ENCODE assay signal across 1 cellular context in genomic region chr17:76529643-76530488, GRCh38.
TF ChIP-seq lines count a peak whose summit lies in the region.

No MANE protein-coding gene starts in this region.

TF ChIP-seq in HepG2, 621 proteins besides CTCF, POLR2A, EP300 and RAD21 (continued from another document and continues in another):
- no peak for TF ChIP-seq PRDM15 (CRISPR knock-in tag; IDR thresholded peaks at IDR 0.05)
- TF ChIP-seq RFXAP (CRISPR knock-in tag; IDR thresholded peaks at IDR 0.05; ENCODE audit: borderline replicate concordance) = peak; percentile 72; the same call in 1 of the 2 replicates
- TF ChIP-seq ZNF790 (CRISPR knock-in tag; IDR thresholded peaks at IDR 0.05; ENCODE audit: borderline replicate concordance) = no peak; the same call in 1 of the 2 replicates
- TF ChIP-seq ZFX (CRISPR knock-in tag; IDR thresholded peaks at IDR 0.05; ENCODE audit: low read depth) = peak; percentile 31; the same call in 1 of the 2 replicates
- no peak for TF ChIP-seq PAWR (CRISPR knock-in tag; IDR thresholded peaks at IDR 0.05; ENCODE audit: borderline replicate concordance)
- no peak for TF ChIP-seq IRF2 (CRISPR knock-in tag; IDR thresholded peaks at IDR 0.05)
- TF ChIP-seq ZNF260 (CRISPR knock-in tag; IDR thresholded peaks at IDR 0.05; ENCODE audit: borderline replicate concordance, low read depth) = no peak
- no peak for TF ChIP-seq RFX3 (CRISPR knock-in tag; IDR thresholded peaks at IDR 0.05)
- TF ChIP-seq MBD4 (IDR thresholded peaks at IDR 0.05; ENCODE audit: borderline replicate concordance, low read length) = no peak
- no peak for TF ChIP-seq TAF15 (IDR thresholded peaks at IDR 0.05; ENCODE audit: low read depth, low read length, poor library complexity, severe bottlenecking)
- no peak for TF ChIP-seq ZNF44 (CRISPR knock-in tag; IDR thresholded peaks at IDR 0.05)
- no peak for TF ChIP-seq ZNF609 (CRISPR knock-in tag; IDR thresholded peaks at IDR 0.05; ENCODE audit: borderline replicate concordance)
- TF ChIP-seq AGO1 (IDR thresholded peaks at IDR 0.05; ENCODE audit: low read depth, low read length, poor library complexity, severe bottlenecking) = peak; percentile 28
- no peak for TF ChIP-seq CHD4 (IDR thresholded peaks at IDR 0.05; ENCODE audit: borderline replicate concordance, low read length)
- no peak for TF ChIP-seq NFE2 (CRISPR knock-in tag; IDR thresholded peaks at IDR 0.05)
- TF ChIP-seq, protein P1, sequence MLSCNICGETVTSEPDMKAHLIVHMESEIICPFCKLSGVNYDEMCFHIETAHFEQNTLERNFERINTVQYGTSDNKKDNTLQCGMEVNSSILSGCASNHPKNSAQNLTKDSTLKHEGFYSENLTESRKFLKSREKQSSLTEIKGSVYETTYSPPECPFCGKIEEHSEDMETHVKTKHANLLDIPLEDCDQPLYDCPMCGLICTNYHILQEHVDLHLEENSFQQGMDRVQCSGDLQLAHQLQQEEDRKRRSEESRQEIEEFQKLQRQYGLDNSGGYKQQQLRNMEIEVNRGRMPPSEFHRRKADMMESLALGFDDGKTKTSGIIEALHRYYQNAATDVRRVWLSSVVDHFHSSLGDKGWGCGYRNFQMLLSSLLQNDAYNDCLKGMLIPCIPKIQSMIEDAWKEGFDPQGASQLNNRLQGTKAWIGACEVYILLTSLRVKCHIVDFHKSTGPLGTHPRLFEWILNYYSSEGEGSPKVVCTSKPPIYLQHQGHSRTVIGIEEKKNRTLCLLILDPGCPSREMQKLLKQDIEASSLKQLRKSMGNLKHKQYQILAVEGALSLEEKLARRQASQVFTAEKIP (CRISPR knock-in tag; IDR thresholded peaks at IDR 0.05; ENCODE audit: borderline replicate concordance) = no peak
- TF ChIP-seq NR2F1 (CRISPR knock-in tag; IDR thresholded peaks at IDR 0.05) = no peak
- no peak for TF ChIP-seq ZNF558 (CRISPR knock-in tag; IDR thresholded peaks at IDR 0.05; ENCODE audit: borderline replicate concordance)
- TF ChIP-seq ZNF839 (CRISPR knock-in tag; IDR thresholded peaks at IDR 0.05; ENCODE audit: borderline replicate concordance) = 0 out of 2 replicates have a peak, but pooled peaks have one; percentile 5
- TF ChIP-seq ZNF724P (CRISPR knock-in tag; IDR thresholded peaks at IDR 0.05; ENCODE audit: borderline replicate concordance) = no peak
- no peak for TF ChIP-seq ZNF557 (CRISPR knock-in tag; IDR thresholded peaks at IDR 0.05)
- no peak for TF ChIP-seq RNF2 (conservative IDR thresholded peaks at IDR 0.05; ENCODE audit: low read depth)
- no peak for TF ChIP-seq REST (IDR thresholded peaks at IDR 0.05; ENCODE audit: borderline replicate concordance in 1 of 2, low read depth in 1 of 2, low read length in 2 of 2)
- 0 out of 2 replicates have a peak, but pooled peaks have one; percentile 23 for TF ChIP-seq SAP130 (CRISPR knock-in tag; IDR thresholded peaks at IDR 0.05; ENCODE audit: low read depth)
- no peak for TF ChIP-seq ZNF230 (CRISPR knock-in tag; IDR thresholded peaks at IDR 0.05)
- TF ChIP-seq, protein P2, sequence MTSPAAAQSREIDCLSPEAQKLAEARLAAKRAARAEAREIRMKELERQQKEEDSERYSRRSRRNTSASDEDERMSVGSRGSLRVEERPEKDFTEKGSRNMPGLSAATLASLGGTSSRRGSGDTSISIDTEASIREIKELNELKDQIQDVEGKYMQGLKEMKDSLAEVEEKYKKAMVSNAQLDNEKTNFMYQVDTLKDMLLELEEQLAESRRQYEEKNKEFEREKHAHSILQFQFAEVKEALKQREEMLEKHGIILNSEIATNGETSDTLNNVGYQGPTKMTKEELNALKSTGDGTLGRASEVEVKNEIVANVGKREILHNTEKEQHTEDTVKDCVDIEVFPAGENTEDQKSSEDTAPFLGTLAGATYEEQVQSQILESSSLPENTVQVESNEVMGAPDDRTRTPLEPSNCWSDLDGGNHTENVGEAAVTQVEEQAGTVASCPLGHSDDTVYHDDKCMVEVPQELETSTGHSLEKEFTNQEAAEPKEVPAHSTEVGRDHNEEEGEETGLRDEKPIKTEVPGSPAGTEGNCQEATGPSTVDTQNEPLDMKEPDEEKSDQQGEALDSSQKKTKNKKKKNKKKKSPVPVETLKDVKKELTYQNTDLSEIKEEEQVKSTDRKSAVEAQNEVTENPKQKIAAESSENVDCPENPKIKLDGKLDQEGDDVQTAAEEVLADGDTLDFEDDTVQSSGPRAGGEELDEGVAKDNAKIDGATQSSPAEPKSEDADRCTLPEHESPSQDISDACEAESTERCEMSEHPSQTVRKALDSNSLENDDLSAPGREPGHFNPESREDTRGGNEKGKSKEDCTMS (CRISPR knock-in tag; conservative IDR thresholded peaks at IDR 0.05) = no peak
- 0 out of 2 replicates have a peak, but pooled peaks have one; percentile 23 for TF ChIP-seq LBX2 (CRISPR knock-in tag; IDR thresholded peaks at IDR 0.05; ENCODE audit: borderline replicate concordance)
- TF ChIP-seq, protein P3, sequence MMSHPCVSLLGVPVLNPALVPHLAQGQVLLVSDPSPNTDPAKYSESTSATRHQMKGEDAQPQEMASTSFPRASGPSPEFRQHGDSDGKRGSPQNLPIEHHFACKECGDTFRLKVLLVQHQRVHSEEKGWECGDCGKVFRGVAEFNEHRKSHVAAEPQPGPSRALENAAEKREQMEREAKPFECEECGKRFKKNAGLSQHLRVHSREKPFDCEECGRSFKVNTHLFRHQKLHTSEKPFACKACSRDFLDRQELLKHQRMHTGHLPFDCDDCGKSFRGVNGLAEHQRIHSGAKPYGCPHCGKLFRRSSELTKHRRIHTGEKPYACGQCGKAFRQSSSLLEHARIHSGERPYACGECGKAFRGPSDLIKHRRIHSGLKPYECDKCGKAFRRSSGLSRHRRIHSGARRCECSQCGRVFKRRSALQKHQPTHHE (CRISPR knock-in tag; IDR thresholded peaks at IDR 0.05; ENCODE audit: borderline replicate concordance) = no peak
- TF ChIP-seq ZKSCAN8 (CRISPR knock-in tag; IDR thresholded peaks at IDR 0.05; ENCODE audit: borderline replicate concordance) = no peak
- no peak for TF ChIP-seq ZNF841 (CRISPR knock-in tag; IDR thresholded peaks at IDR 0.05; ENCODE audit: borderline replicate concordance)
- peak; percentile 59 for TF ChIP-seq ELF3 (CRISPR knock-in tag; IDR thresholded peaks at IDR 0.05)
- no peak for TF ChIP-seq XRCC5 (optimal IDR thresholded peaks at IDR 0.05; ENCODE audit: low read length)
- TF ChIP-seq ZNF687 (CRISPR knock-in tag; IDR thresholded peaks at IDR 0.05) = peak; percentile 87
- TF ChIP-seq ZFP41 (CRISPR knock-in tag; IDR thresholded peaks at IDR 0.05; ENCODE audit: borderline replicate concordance) = no peak
- TF ChIP-seq CHCHD3 (CRISPR knock-in tag; IDR thresholded peaks at IDR 0.05) = no peak
- no peak for TF ChIP-seq ZNF17 (CRISPR knock-in tag; IDR thresholded peaks at IDR 0.05)
- no peak for TF ChIP-seq ZNF773 (CRISPR knock-in tag; IDR thresholded peaks at IDR 0.05; ENCODE audit: borderline replicate concordance)
